Comparison of ENCODE assay signal across 9 cellular contexts in genomic region chr2:20665261-20666113, GRCh38. TPM values are rescaled to one million over a fixed set of nuclear protein-coding genes. Genes with fewer than 3 reads are reported as not detected.
A peak's percentile ranks its signal among the peaks of the same experiment; 100 is the strongest.
DNase-seq lines count a peak whose midpoint lies in the region; ATAC-seq and TF ChIP-seq lines count a peak whose summit lies in the region.
"Had no signal": no experiment of that assay in that cellular context is flagged by ENCODE, and none has a peak within 500 bp of the region (broad histone marks: within the 10 kb centered on the region; RNA-seq: fewer than 3 reads in every experiment).

No MANE protein-coding gene starts in this region.

- H3K23me2 ChIP-seq in H9 (ENCODE audit: insufficient read length, low read depth, low read length, poor library complexity, severe bottlenecking) = peaks cover 18% of the 10 kb centered on the region

- H3K4me1 ChIP-seq in H9 (ENCODE audit: insufficient read depth, low read length) = no peaks in the 10 kb centered on the region
- no peaks in the 10 kb centered on the region for H3K4me1 ChIP-seq in endodermal cell (ENCODE audit: control insufficient read depth, insufficient read depth, low read length)
- peaks cover 18% of the 10 kb centered on the region for H3K4me1 ChIP-seq in neural progenitor cell

- no peak overlapping the region for H2BK15ac ChIP-seq in H9 (ENCODE audit: low read depth, low read length)

- no peak overlapping the region for H3K56ac ChIP-seq in H9 (ENCODE audit: insufficient read length, low read depth, low read length)

- POLR2A ChIA-PET in BJ (lab: Charles Lee) = no interaction called here

- H2BK120ac ChIP-seq in H9 (ENCODE audit: low read depth, low read length, poor library complexity, severe bottlenecking) = no peak overlapping the region

- H4K91ac ChIP-seq in H9 (ENCODE audit: insufficient read length, low read depth, low read length) = no peak overlapping the region

- H3F3A ChIP-seq in neural progenitor cell (ENCODE audit: low read depth) = peaks cover 4% of the 10 kb centered on the region

- H3K79me2 ChIP-seq in H9 (ENCODE audit: insufficient read depth, low read length) (no peaks in the 10 kb centered on the region), neural progenitor cell (ENCODE audit: low read depth) (no peaks in the 10 kb centered on the region)

- H3K27me3 ChIP-seq in BJ (ENCODE audit: control insufficient read depth, insufficient read depth, low read length) (peaks cover 39% of the 10 kb centered on the region), H9 (ENCODE audit: insufficient read depth, low read length) (peaks cover 77% of the 10 kb centered on the region), endodermal cell (ENCODE audit: control insufficient read depth, insufficient read depth, low read length, poor library complexity, severe bottlenecking) (peaks cover 91% of the 10 kb centered on the region), neural progenitor cell (peaks cover 100% of the 10 kb centered on the region)

- H3K14ac ChIP-seq in H9 (ENCODE audit: insufficient read depth, low read length) = no peak overlapping the region

- no peak overlapping the region for H2BK12ac ChIP-seq in H9 (ENCODE audit: insufficient read length, low read depth, low read length)

- H3K79me1 ChIP-seq in H9 (ENCODE audit: insufficient read depth, low read depth, low read length, poor library complexity, severe bottlenecking) = no peaks in the 10 kb centered on the region

- no peak overlapping the region for H3K23ac ChIP-seq in H9 (ENCODE audit: insufficient read length, low read depth, low read length)

- H3K4me3 Mint-ChIP-seq in H9 = peak overlapping the region; percentile 59 to 85
- peak overlapping the region; percentile 57 for H3K4me3 Mint-ChIP-seq in endodermal cell
- H3K4me3 Mint-ChIP-seq in neural progenitor cell = peak overlapping the region; percentile 91

- peak overlapping the region in 1 of 3 experiments; percentile 55; a peak in 1 of 7 replicates for H3K27ac Mint-ChIP-seq in H9
- no peak overlapping the region for H3K27ac Mint-ChIP-seq in endodermal cell
- H3K27ac Mint-ChIP-seq in neural progenitor cell = no peak overlapping the region

- no CpG with 5 or more reads among the region's 56 CpGs for WGBS in H9 (ENCODE audit: extremely low coverage, insufficient read length, low lambda C conversion rate)
- 3% methylated on average over 19 to 56 of the region's 56 CpGs for WGBS in endodermal cell (ENCODE audit: insufficient coverage in 1 of 2, insufficient read length in 1 of 2), 2 experiments

- no peak overlapping the region for H4K8ac ChIP-seq in H9 (replicated peaks; ENCODE audit: insufficient read length, low read depth, low read length)

- no peak for ATAC-seq in GM18858 (IDR thresholded peaks at IDR 0.05; ENCODE audit: unreplicated experiment)

- CTCF ChIA-PET in BJ (lab: Yijun Ruan, JAX) = interaction anchor here (1.2 to 11.3 kb wide), 5 partner anchors 10 to 296 kb away, joined by 3 to 221 read pairs (median 123); partner anchors contain the start of gene HS1BP3

- H4K5ac ChIP-seq in H9 (ENCODE audit: insufficient read length, low read depth, low read length) = no peak overlapping the region

- H3K18ac ChIP-seq in H9 (ENCODE audit: insufficient read length, low read depth, low read length) = no peak overlapping the region

- H3K4me1 Mint-ChIP-seq in H9 (peaks cover 11 to 45% of the 10 kb centered on the region in 2 experiments), endodermal cell (peaks cover 2% of the 10 kb centered on the region), neural progenitor cell (peaks cover 43% of the 10 kb centered on the region)

- H2AK5ac ChIP-seq in H9 (ENCODE audit: insufficient read length, low read length) = no peak overlapping the region

- no peak overlapping the region for H3T11ph ChIP-seq in H9 (ENCODE audit: low read length)

- H3K9ac ChIP-seq in H9 (ENCODE audit: extremely low read depth, insufficient read length, low read length) (no peak overlapping the region), endodermal cell (ENCODE audit: extremely low read depth, low read length, poor library complexity, severe bottlenecking) (no peak overlapping the region), neural progenitor cell (no peak overlapping the region)

- H3K4ac ChIP-seq in H9 (ENCODE audit: low read depth, low read length) = no peak overlapping the region

- H3K27ac ChIP-seq in H9 (ENCODE audit: insufficient read length, low read depth, low read length) (no peak overlapping the region), endodermal cell (ENCODE audit: low read depth, low read length) (no peak overlapping the region), neural progenitor cell (no peak overlapping the region)

- H2BK5ac ChIP-seq in H9 (ENCODE audit: insufficient read length, low read length) = no peak overlapping the region

- H3K36me3 ChIP-seq in BJ (ENCODE audit: control insufficient read depth, insufficient read depth, low read length) (no peaks in the 10 kb centered on the region), endodermal cell (ENCODE audit: control insufficient read depth, insufficient read depth, low read length) (no peaks in the 10 kb centered on the region), neural progenitor cell (no peaks in the 10 kb centered on the region)

- DNase-seq in BJ (ENCODE audit: low read depth) = no peak
- DNase-seq in H9 = no peak
- peak; percentile 79 for DNase-seq in endodermal cell
- DNase-seq in neural progenitor cell (ENCODE audit: low spot score) = peak; percentile 43
- DNase-seq in NCI-H1436 (lab: John Stamatoyannopoulos, UW) = no peak
- DNase-seq in AG08396 (ENCODE audit: low spot score) = no peak
- DNase-seq in DMS153 (lab: John Stamatoyannopoulos, UW) = no peak
- DNase-seq: NCI-H2107 had no signal

- TF ChIP-seq CTCF in BJ (IDR thresholded peaks at IDR 0.05; ENCODE audit: insufficient read depth, low read depth, low read length) (no peak), H9 (conservative IDR thresholded peaks at IDR 0.05) (no peak), endodermal cell (conservative IDR thresholded peaks at IDR 0.05) (no peak), neural progenitor cell (IDR thresholded peaks at IDR 0.05) (no peak)

- H3K36me3 Mint-ChIP-seq in H9 (ENCODE audit: insufficient read depth in 1 of 3, low read depth in 3 of 3) (no peaks in the 10 kb centered on the region), endodermal cell (ENCODE audit: low read depth) (no peaks in the 10 kb centered on the region), neural progenitor cell (peaks cover 3% of the 10 kb centered on the region)

- H3K4me3 ChIP-seq in BJ (ENCODE audit: low read depth, low read length) = peak overlapping the region; percentile 49
- H3K4me3 ChIP-seq in endodermal cell (ENCODE audit: low read length) = peak overlapping the region; percentile 60
- peak overlapping the region; percentile 50 for H3K4me3 ChIP-seq in neural progenitor cell

- no peak overlapping the region for H2BK20ac ChIP-seq in H9 (ENCODE audit: low read depth, low read length, poor library complexity, severe bottlenecking)

- no peaks in the 10 kb centered on the region for H4K20me1 ChIP-seq in H9 (ENCODE audit: control insufficient read depth, insufficient read depth, insufficient read length)
- H4K20me1 ChIP-seq in neural progenitor cell (ENCODE audit: low read depth) = peaks cover 52% of the 10 kb centered on the region

- H3K9me3 ChIP-seq in H9 (ENCODE audit: control insufficient read depth, low read depth, low read length) (no peaks in the 10 kb centered on the region), endodermal cell (ENCODE audit: control insufficient read depth, low read length) (no peaks in the 10 kb centered on the region), neural progenitor cell (ENCODE audit: low read depth) (no peaks in the 10 kb centered on the region)

- peaks cover 96% of the 10 kb centered on the region for H3K27me3 Mint-ChIP-seq in H9 (ENCODE audit: low read depth)
- peaks cover 91% of the 10 kb centered on the region for H3K27me3 Mint-ChIP-seq in endodermal cell (ENCODE audit: insufficient read depth)
- peaks cover 72% of the 10 kb centered on the region for H3K27me3 Mint-ChIP-seq in neural progenitor cell (ENCODE audit: insufficient read depth, low read depth)

- no peak overlapping the region for H2AFZ ChIP-seq in H9 (ENCODE audit: low read length)
- H2AFZ ChIP-seq in neural progenitor cell (replicated peaks) = peak overlapping the region; percentile 91

- peak overlapping the region; percentile 58 for H3K4me2 ChIP-seq in H9 (ENCODE audit: insufficient read depth, insufficient read length, low read length)
- peak overlapping the region; percentile 88 for H3K4me2 ChIP-seq in neural progenitor cell

- H3K9me3 Mint-ChIP-seq in H9 = peaks cover 0 to 2% of the 10 kb centered on the region in 2 experiments; a peak in 2 of 5 replicates
- H3K9me3 Mint-ChIP-seq in endodermal cell = peaks cover 7% of the 10 kb centered on the region
- H3K9me3 Mint-ChIP-seq in neural progenitor cell = no peaks in the 10 kb centered on the region

RNA-seq across cellular contexts. Expression of gene GDF7, which starts 1.5 kb away (rescaled TPM):
- polyA plus RNA-seq in BJ (2011; rRNA removed) = 0.28 and 0.32 TPM in 2 replicates
- 0.43 and 1.0 TPM in 2 replicates for polyA minus RNA-seq in BJ (2011; rRNA and poly(A)+ RNA removed)
- total RNA-seq in H9 (2021) = 0.04 TPM in 1 of 2 replicates, not detected in the other
- total RNA-seq in endodermal cell = under 1 TPM; 0.07 to 0.09 TPM
- polyA plus RNA-seq in endodermal cell (2013, experiment 1 of 2) = 9.4 TPM
- 8.1 TPM for polyA plus RNA-seq in endodermal cell (2013, experiment 2 of 2)
- not detected in 2 replicates for total RNA-seq in neural progenitor cell (ENCODE audit: low replicate concordance)

RNA-seq across cellular contexts. Expression of gene HS1BP3, which starts 14.6 kb away (rescaled TPM):
- 8.3 and 13.6 TPM in 2 replicates for polyA plus RNA-seq in BJ (2011; rRNA removed)
- 10.2 and 10.4 TPM in 2 replicates for polyA minus RNA-seq in BJ (2011; rRNA and poly(A)+ RNA removed)
- 10.8 and 11.1 TPM in 2 replicates for total RNA-seq in H9 (2021)
- 10 to 100 TPM; 23.0 to 26.2 TPM for total RNA-seq in endodermal cell
- 19.6 TPM for polyA plus RNA-seq in endodermal cell (2013, experiment 1 of 2)
- polyA plus RNA-seq in endodermal cell (2013, experiment 2 of 2) = 16.8 TPM
- 10.0 and 19.5 TPM in 2 replicates for total RNA-seq in neural progenitor cell (ENCODE audit: low replicate concordance)

Comparison
In these comparisons a context has a peak if more than half of its experiments do, and no peak if none do; other contexts are left out.
1. DNase-seq: peak in endodermal cell (single experiment) and neural progenitor cell (single experiment); none in BJ (single experiment), H9 (single experiment), NCI-H1436 (single experiment), AG08396 (single experiment) and DMS153 (single experiment).
2. Peak in every context shown above with its lines, with median percentiles within 50 percentile points of each other: H3K4me3 ChIP-seq and H3K4me3 Mint-ChIP-seq.